Comparison of ENCODE assay signal across 1 cellular context in the genomic region with DNA sequence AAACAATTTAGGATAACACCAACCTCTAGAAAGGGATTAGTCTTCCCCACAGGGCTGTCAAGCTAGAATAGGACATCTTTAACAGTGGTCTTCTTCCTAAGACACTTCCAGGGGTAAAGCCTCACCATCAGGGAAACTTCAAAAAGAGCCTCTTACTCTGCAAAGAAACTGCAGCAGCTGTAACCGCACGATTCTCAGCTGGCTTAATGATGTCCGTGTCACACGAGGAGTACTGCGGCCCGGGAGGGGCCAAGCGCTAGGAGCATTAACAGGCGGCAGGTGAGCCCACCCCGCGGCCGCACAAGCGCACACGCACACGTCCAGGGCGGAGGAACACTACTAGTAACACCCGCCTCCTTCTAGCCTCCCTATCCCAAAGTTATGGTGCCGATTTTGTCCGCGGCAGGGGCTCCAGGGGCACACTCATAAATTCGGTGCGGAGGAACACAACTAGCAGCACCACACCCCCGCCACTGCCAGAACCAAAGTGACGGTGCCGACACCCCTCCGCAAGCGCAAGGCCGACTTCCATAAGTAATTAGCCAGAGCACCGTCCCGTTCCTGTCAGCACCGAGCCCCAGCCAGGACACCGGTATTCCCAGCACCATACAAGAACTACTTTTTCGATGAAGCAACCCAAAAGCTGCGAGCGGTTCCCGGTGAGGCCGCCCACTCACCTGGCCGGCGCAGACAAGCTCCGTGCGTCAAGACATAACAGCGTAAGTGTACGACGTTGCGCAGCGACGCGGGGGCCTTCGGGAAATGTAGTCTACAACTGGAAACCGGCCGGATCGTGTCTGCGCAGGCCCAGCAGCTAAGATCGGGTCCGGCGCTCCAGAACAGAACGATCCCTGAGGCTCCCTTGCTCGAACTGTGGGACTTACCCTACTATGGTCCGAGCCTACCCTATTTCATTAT.
TF ChIP-seq lines count a peak whose summit lies in the region.

Gene ZNF540 (plus strand): TSS at position 813 of the 918 bp plus-strand sequence. CDS start 3,572 bp downstream, outside the sequence.
Gene ZNF571 (minus strand): TSS at position 729 of the 918 bp plus-strand sequence. CDS start 8,116 bp downstream, outside the sequence.

TF ChIP-seq in liver, 16 proteins besides CTCF, POLR2A, EP300 and RAD21:
- TF ChIP-seq, protein P1, sequence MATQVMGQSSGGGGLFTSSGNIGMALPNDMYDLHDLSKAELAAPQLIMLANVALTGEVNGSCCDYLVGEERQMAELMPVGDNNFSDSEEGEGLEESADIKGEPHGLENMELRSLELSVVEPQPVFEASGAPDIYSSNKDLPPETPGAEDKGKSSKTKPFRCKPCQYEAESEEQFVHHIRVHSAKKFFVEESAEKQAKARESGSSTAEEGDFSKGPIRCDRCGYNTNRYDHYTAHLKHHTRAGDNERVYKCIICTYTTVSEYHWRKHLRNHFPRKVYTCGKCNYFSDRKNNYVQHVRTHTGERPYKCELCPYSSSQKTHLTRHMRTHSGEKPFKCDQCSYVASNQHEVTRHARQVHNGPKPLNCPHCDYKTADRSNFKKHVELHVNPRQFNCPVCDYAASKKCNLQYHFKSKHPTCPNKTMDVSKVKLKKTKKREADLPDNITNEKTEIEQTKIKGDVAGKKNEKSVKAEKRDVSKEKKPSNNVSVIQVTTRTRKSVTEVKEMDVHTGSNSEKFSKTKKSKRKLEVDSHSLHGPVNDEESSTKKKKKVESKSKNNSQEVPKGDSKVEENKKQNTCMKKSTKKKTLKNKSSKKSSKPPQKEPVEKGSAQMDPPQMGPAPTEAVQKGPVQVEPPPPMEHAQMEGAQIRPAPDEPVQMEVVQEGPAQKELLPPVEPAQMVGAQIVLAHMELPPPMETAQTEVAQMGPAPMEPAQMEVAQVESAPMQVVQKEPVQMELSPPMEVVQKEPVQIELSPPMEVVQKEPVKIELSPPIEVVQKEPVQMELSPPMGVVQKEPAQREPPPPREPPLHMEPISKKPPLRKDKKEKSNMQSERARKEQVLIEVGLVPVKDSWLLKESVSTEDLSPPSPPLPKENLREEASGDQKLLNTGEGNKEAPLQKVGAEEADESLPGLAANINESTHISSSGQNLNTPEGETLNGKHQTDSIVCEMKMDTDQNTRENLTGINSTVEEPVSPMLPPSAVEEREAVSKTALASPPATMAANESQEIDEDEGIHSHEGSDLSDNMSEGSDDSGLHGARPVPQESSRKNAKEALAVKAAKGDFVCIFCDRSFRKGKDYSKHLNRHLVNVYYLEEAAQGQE (IDR thresholded peaks at IDR 0.05) = no peak
- TF ChIP-seq, protein P2, sequence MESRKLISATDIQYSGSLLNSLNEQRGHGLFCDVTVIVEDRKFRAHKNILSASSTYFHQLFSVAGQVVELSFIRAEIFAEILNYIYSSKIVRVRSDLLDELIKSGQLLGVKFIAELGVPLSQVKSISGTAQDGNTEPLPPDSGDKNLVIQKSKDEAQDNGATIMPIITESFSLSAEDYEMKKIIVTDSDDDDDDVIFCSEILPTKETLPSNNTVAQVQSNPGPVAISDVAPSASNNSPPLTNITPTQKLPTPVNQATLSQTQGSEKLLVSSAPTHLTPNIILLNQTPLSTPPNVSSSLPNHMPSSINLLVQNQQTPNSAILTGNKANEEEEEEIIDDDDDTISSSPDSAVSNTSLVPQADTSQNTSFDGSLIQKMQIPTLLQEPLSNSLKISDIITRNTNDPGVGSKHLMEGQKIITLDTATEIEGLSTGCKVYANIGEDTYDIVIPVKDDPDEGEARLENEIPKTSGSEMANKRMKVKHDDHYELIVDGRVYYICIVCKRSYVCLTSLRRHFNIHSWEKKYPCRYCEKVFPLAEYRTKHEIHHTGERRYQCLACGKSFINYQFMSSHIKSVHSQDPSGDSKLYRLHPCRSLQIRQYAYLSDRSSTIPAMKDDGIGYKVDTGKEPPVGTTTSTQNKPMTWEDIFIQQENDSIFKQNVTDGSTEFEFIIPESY (IDR thresholded peaks at IDR 0.05) = peak; percentile 94
- TF ChIP-seq GABPA (IDR thresholded peaks at IDR 0.05 in 1 of 2, conservative IDR thresholded peaks at IDR 0.05 in 1 of 2) (peak in 1 of 2 donors; percentile 85), RXRA (IDR thresholded peaks at IDR 0.05) (peak in 1 of 2 donors; percentile 27), HNF4G (IDR thresholded peaks at IDR 0.05) (no peak), JUND (IDR thresholded peaks at IDR 0.05) (no peak), HNF4A (conservative IDR thresholded peaks at IDR 0.05) (peak in 1 of 2 donors; percentile 19), FOXA2 (IDR thresholded peaks at IDR 0.05) (no peak), SP1 (IDR thresholded peaks at IDR 0.05) (peak; percentile 49), EGR1 (IDR thresholded peaks at IDR 0.05; ENCODE audit: low read depth in 2 of 2) (peak; percentile 96 to 99), YY1 (IDR thresholded peaks at IDR 0.05) (peak; percentile 86)
- TF ChIP-seq, protein P3, sequence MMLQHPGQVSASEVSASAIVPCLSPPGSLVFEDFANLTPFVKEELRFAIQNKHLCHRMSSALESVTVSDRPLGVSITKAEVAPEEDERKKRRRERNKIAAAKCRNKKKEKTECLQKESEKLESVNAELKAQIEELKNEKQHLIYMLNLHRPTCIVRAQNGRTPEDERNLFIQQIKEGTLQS (IDR thresholded peaks at IDR 0.05) = peak; percentile 47
- TF ChIP-seq, protein P4, sequence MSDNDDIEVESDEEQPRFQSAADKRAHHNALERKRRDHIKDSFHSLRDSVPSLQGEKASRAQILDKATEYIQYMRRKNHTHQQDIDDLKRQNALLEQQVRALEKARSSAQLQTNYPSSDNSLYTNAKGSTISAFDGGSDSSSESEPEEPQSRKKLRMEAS (IDR thresholded peaks at IDR 0.05) = peak; percentile 60
